ENCODE assay signal across 8 cellular contexts in the genomic region with DNA sequence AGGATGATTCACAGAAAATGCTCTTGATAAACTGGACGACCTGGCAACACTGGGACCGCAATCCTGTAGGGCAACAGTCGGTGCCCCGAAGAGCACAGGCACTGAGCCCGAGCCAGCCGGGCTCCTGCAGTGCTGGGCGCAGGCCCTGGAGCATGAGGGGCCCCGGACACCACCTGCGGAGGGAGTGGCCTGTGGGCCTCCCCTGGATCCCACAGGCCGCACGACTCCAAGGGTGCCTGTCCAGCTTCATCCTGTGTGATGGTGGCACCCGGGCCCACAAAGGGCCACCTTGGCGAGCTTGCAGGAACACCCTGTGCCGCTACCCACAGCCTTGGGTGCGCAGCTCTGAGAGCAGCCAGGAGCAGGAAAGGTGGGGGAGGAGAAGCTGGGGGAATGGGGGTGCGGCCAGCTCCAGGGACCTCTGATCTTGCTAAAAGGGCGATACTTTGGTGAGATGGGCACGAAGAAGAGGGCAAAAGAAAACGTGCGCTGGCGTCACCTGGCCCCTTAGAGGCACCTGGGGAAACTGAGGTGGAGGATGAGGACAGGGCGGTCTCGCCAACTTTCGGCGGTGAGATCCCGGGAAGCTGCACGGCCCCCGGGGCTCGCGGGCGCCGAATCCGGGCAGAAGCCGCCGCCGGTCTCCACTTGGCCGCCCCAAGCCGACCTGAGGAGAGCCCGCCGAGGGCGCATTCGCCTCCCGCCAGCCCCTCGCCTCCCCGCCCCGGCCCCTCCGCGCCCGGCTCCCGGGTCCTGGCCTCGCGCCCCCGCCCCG. TPM values are rescaled to one million over a fixed set of nuclear protein-coding genes. Genes with fewer than 3 reads are reported as not detected.
DNase-seq lines count a peak whose midpoint lies in the region; ATAC-seq, FAIRE-seq and TF ChIP-seq lines count a peak whose summit lies in the region.

No MANE protein-coding gene starts in this region.

- no peaks in the 10 kb centered on the region for H3K9me3 Mint-ChIP-seq in activated T-helper 2 cell treated with anti-CD3 and anti-CD28 coated beads, Interferon-gamma antibody, Interleukin-2, Interleukin-4, amounts not matched to agents 10 μg/mL and 5 μg/mL and 100 μg/mL, durations not matched to agents 14 hours and 24 hours and 36 hours

- peak overlapping the region; percentile 93 for H3K4me2 ChIP-seq in parathyroid adenoma (ENCODE audit: low read length)

- H3K27me3 Mint-ChIP-seq in activated T-helper 2 cell treated with anti-CD3 and anti-CD28 coated beads, Interferon-gamma antibody, Interleukin-2, Interleukin-4, amounts not matched to agents 10 μg/mL and 5 μg/mL and 100 μg/mL, durations not matched to agents 14 hours and 24 hours and 36 hours (ENCODE audit: low read depth) = no peaks in the 10 kb centered on the region

- no peaks in the 10 kb centered on the region for H3K27me3 ChIP-seq in parathyroid adenoma (ENCODE audit: control insufficient read depth, insufficient read depth, low read length)

- no peak for TF ChIP-seq CTCF in LNCaP clone FGC (IDR thresholded peaks at IDR 0.05; ENCODE audit: control insufficient read depth, extremely low read depth, insufficient read depth)
- TF ChIP-seq CTCF in parathyroid adenoma (IDR thresholded peaks at IDR 0.05) = no peak
- no peak for TF ChIP-seq CTCF in D721Med (IDR thresholded peaks at IDR 0.05; ENCODE audit: insufficient read depth, missing control alignments)

- no peaks in the 10 kb centered on the region for H3K9me3 ChIP-seq in parathyroid adenoma (ENCODE audit: control insufficient read depth, low read length)

- peaks cover 25% of the 10 kb centered on the region for H3K36me3 Mint-ChIP-seq in activated T-helper 2 cell treated with anti-CD3 and anti-CD28 coated beads, Interferon-gamma antibody, Interleukin-2, Interleukin-4, amounts not matched to agents 10 μg/mL and 5 μg/mL and 100 μg/mL, durations not matched to agents 14 hours and 24 hours and 36 hours (ENCODE audit: low read depth)

- peaks cover 9% of the 10 kb centered on the region for H3K79me2 ChIP-seq in parathyroid adenoma

- H3K4me3 ChIP-seq in LNCaP clone FGC (ENCODE audit: low read depth, low read length) (peak overlapping the region; percentile 76), parathyroid adenoma (ENCODE audit: low read depth, low read length) (peak overlapping the region; percentile 61)

- peaks cover 6% of the 10 kb centered on the region for H3K4me1 ChIP-seq in parathyroid adenoma

- no peak for FAIRE-seq in D721Med (lab: Jason Lieb, UNC)

- peak overlapping the region; percentile 0 for H3K27ac ChIP-seq in parathyroid adenoma

- peak; percentile 19 for ATAC-seq in GM19438 (IDR thresholded peaks at IDR 0.05; ENCODE audit: low read depth, unreplicated experiment)

- peak; percentile 26 for DNase-seq in AG08395 (ENCODE audit: low spot score)
- DNase-seq in LNCaP clone FGC (ENCODE audit: low read depth) = no peak
- peak; percentile 20 for DNase-seq in activated T-helper 2 cell treated with anti-CD3 and anti-CD28 coated beads, Interferon-gamma antibody, Interleukin-2, Interleukin-4, amounts not matched to agents 10 μg/mL and 5 μg/mL and 100 μg/mL, durations not matched to agents 14 hours and 24 hours and 36 hours (ENCODE audit: low spot score)
- peak; percentile 45 for DNase-seq in glomerular visceral epithelial cell (ENCODE audit: extremely low spot score)
- DNase-seq in NCI-H1436 treated with DMSO at 0.1 percent for 48 hours (lab: John Stamatoyannopoulos, UW) = no peak
- DNase-seq in D721Med (ENCODE audit: insufficient read length, low spot score) = no peak

- peak overlapping the region; percentile 46 for H3K9ac ChIP-seq in parathyroid adenoma

- peak overlapping the region; percentile 88 for H3K27ac Mint-ChIP-seq in activated T-helper 2 cell treated with anti-CD3 and anti-CD28 coated beads, Interferon-gamma antibody, Interleukin-2, Interleukin-4, amounts not matched to agents 10 μg/mL and 5 μg/mL and 100 μg/mL, durations not matched to agents 14 hours and 24 hours and 36 hours

- peak overlapping the region; percentile 90 for H2AFZ ChIP-seq in parathyroid adenoma

- H3K4me3 Mint-ChIP-seq in activated T-helper 2 cell treated with anti-CD3 and anti-CD28 coated beads, Interferon-gamma antibody, Interleukin-2, Interleukin-4, amounts not matched to agents 10 μg/mL and 5 μg/mL and 100 μg/mL, durations not matched to agents 14 hours and 24 hours and 36 hours (ENCODE audit: low read depth) = peak overlapping the region; percentile 92

- H3K4me1 Mint-ChIP-seq in activated T-helper 2 cell treated with anti-CD3 and anti-CD28 coated beads, Interferon-gamma antibody, Interleukin-2, Interleukin-4, amounts not matched to agents 10 μg/mL and 5 μg/mL and 100 μg/mL, durations not matched to agents 14 hours and 24 hours and 36 hours (ENCODE audit: low read depth) = peaks cover 10% of the 10 kb centered on the region

- intact Hi-C loops in activated T-helper 2 cell treated with anti-CD3 and anti-CD28 coated beads, Interferon-gamma antibody, Interleukin-2, Interleukin-4, amounts not matched to agents 10 μg/mL and 5 μg/mL and 100 μg/mL, durations not matched to agents 14 hours and 24 hours and 36 hours (cut with micrococcal nuclease) = loop anchor here (2.0 to 10.0 kb wide), 4 partner anchors 144 to 232 kb away; partner anchors contain the start of gene RNF130

- no peaks in the 10 kb centered on the region for H3K36me3 ChIP-seq in parathyroid adenoma (ENCODE audit: control insufficient read depth, insufficient read depth, low read length)

RNA-seq across cellular contexts. Expression of gene TBC1D9B, which starts 0.7 kb away (rescaled TPM):
- total RNA-seq in activated T-helper 2 cell treated with anti-CD3 and anti-CD28 coated beads, Interferon-gamma antibody, Interleukin-2, Interleukin-4, amounts not matched to agents 10 μg/mL and 5 μg/mL and 100 μg/mL, durations not matched to agents 14 hours and 24 hours and 36 hours = 124 and 125 TPM in 2 replicates

RNA-seq across cellular contexts. Expression of gene MRNIP, which starts 48.4 kb away (rescaled TPM):
- 24.4 and 30.1 TPM in 2 replicates for total RNA-seq in activated T-helper 2 cell treated with anti-CD3 and anti-CD28 coated beads, Interferon-gamma antibody, Interleukin-2, Interleukin-4, amounts not matched to agents 10 μg/mL and 5 μg/mL and 100 μg/mL, durations not matched to agents 14 hours and 24 hours and 36 hours

Comparison
In these comparisons a context has a peak if more than half of its experiments do, and no peak if none do; other contexts are left out.
1. DNase-seq: peak in AG08395 (single experiment), activated T-helper 2 cell treated with anti-CD3 and anti-CD28 coated beads, Interferon-gamma antibody, Interleukin-2, Interleukin-4, amounts not matched to agents 10 μg/mL and 5 μg/mL and 100 μg/mL, durations not matched to agents 14 hours and 24 hours and 36 hours (single experiment) and glomerular visceral epithelial cell (single experiment); none in LNCaP clone FGC (single experiment), NCI-H1436 treated with DMSO at 0.1 percent for 48 hours (single experiment) and D721Med (single experiment).